In the genomic region with DNA sequence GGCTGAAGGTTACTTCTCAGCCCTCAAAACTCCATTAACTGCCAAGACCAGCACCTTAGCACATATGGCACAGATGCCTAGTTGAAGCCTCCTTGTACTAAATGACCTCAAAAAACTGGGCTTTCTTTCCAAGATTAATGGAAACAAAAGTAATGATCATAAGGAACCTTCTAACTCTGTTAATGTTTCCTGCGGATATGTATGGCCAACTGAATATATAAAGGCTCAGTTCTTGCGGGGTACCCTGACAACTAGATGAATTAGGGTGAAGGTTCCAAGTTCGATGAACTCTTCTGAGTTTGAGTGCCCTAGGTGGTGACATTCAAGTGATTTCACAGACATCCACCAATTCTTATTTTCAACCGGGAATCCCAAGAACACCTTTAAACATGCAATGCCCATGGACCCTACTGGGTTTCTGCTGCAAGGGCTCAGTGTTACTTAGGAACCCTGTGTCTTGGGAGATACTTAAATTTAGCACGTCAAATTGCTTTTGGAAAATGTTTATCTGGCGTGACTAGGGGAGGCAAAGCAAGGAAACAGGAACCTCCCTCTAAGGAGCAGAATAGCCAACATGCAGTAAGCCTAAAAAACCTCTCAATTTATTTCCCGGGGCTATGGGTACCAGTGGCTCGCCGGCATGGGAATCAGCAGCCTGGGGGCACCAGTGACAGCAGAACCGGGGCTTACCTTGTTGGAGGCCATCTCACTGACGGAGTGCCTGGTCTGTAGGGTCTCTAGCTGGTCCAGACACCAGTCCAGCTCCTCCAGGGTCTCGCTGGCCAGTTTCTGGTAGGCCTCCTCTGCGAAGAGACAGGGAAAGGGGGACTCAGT, we compare ENCODE assay signal across 8 cellular contexts.
DNase-seq lines count a peak whose midpoint lies in the region; ATAC-seq and TF ChIP-seq lines count a peak whose summit lies in the region.

No MANE protein-coding gene starts in this region.

- peak overlapping the region; percentile 96 for H3K27ac Mint-ChIP-seq in central memory CD8-positive, alpha-beta T cell (ENCODE audit: low read depth)

- no peaks in the 10 kb centered on the region for H3K9me2 ChIP-seq in MM.1S (replicated peaks; ENCODE audit: insufficient read depth, low read length)

- H3K36me3 ChIP-seq in ES-I3 (ENCODE audit: insufficient read depth, low read length) (no peaks in the 10 kb centered on the region), MM.1S (replicated peaks; ENCODE audit: insufficient read depth, low read length) (no peaks in the 10 kb centered on the region), mesodermal cell (ENCODE audit: control insufficient read depth, insufficient read depth, low read length) (no peaks in the 10 kb centered on the region)

- H3K4me3 ChIP-seq in MM.1S (ENCODE audit: low read length) (peak overlapping the region; percentile 78), mesodermal cell (ENCODE audit: extremely low read depth, insufficient read depth, low read length, poor library complexity, severe bottlenecking) (peak overlapping the region; percentile 61)

- H3K4me1 ChIP-seq in ES-I3 (ENCODE audit: insufficient read depth, low read length) (peaks cover 12% of the 10 kb centered on the region), MM.1S (ENCODE audit: low read length) (peaks cover 10% of the 10 kb centered on the region; the same call in 1 of the 2 replicates), mesodermal cell (ENCODE audit: control insufficient read depth, insufficient read depth, low read length, poor library complexity, severe bottlenecking) (peaks cover 16% of the 10 kb centered on the region)

- H3K27me3 ChIP-seq in MM.1S (replicated peaks; ENCODE audit: insufficient read depth, low read length): no peaks in the 10 kb centered on the region

- no peak for DNase-seq in MM.1S
- DNase-seq in central memory CD8-positive, alpha-beta T cell (ENCODE audit: low spot score in 2 of 2): no peak
- DNase-seq in NCI-H1694 treated with DMSO at 0.1 percent for 48 hours (lab: John Stamatoyannopoulos, UW): no peak
- no peak for DNase-seq in NK-92 treated with Interleukin-12 subunit alpha and Interleukin-12 subunit beta, amount 100 ng/mL, for 24 hours (lab: John Stamatoyannopoulos, UW)

- H3K9me3 ChIP-seq in ES-I3 (ENCODE audit: control insufficient read depth, insufficient read depth, low read length) (no peaks in the 10 kb centered on the region), MM.1S (replicated peaks; ENCODE audit: insufficient read depth, low read length) (no peaks in the 10 kb centered on the region), mesodermal cell (ENCODE audit: control insufficient read depth, low read length) (no peaks in the 10 kb centered on the region)

- peak overlapping the region; percentile 95 for H2AFZ ChIP-seq in MM.1S (ENCODE audit: low read length)

- H3K4me3 Mint-ChIP-seq in central memory CD8-positive, alpha-beta T cell: peak overlapping the region; percentile 92

- 4 to 23% methylated on average over 9 to 13 of the region's 13 CpGs for WGBS in mesodermal cell (ENCODE audit: insufficient coverage in 2 of 2), 2 experiments

- TF ChIP-seq CTCF in MM.1S (IDR thresholded peaks at IDR 0.05; ENCODE audit: low read length): no peak

- H3K4me1 Mint-ChIP-seq in central memory CD8-positive, alpha-beta T cell: peaks cover 48% of the 10 kb centered on the region

- no peaks in the 10 kb centered on the region for H3F3A ChIP-seq in MM.1S (ENCODE audit: insufficient read depth, low read length)

- ATAC-seq in central memory CD8-positive, alpha-beta T cell (replicated peaks; ENCODE audit: extremely low read depth, poor library complexity, severe bottlenecking): no peak
- no peak for ATAC-seq in HG03571 (IDR thresholded peaks at IDR 0.05; ENCODE audit: unreplicated experiment)
- ATAC-seq in HG03469 (IDR thresholded peaks at IDR 0.05; ENCODE audit: unreplicated experiment): no peak

- peaks cover 15% of the 10 kb centered on the region for H3K36me3 Mint-ChIP-seq in central memory CD8-positive, alpha-beta T cell (ENCODE audit: insufficient read depth)

- no peaks in the 10 kb centered on the region for H3K9me3 Mint-ChIP-seq in central memory CD8-positive, alpha-beta T cell

- H3K27ac ChIP-seq in MM.1S (ENCODE audit: low read length) (peak overlapping the region; percentile 26; the same call in 1 of the 2 replicates), mesodermal cell (ENCODE audit: low read depth, low read length, severe bottlenecking) (no peak overlapping the region)

- peak overlapping the region; percentile 93 for H3K4me2 ChIP-seq in MM.1S (ENCODE audit: low read depth, low read length)

- H3K79me2 ChIP-seq in MM.1S (ENCODE audit: low read length): no peaks in the 10 kb centered on the region

- H3K9ac ChIP-seq in ES-I3 (ENCODE audit: low read depth, low read length) (peak overlapping the region; percentile 66), MM.1S (ENCODE audit: low read length) (peak overlapping the region; percentile 70)

- H4K20me1 ChIP-seq in MM.1S (ENCODE audit: insufficient read depth, low read length): no peaks in the 10 kb centered on the region

- H3K27me3 Mint-ChIP-seq in central memory CD8-positive, alpha-beta T cell: no peaks in the 10 kb centered on the region
